Comparison of ENCODE assay signal across 22 cellular contexts in the genomic region with DNA sequence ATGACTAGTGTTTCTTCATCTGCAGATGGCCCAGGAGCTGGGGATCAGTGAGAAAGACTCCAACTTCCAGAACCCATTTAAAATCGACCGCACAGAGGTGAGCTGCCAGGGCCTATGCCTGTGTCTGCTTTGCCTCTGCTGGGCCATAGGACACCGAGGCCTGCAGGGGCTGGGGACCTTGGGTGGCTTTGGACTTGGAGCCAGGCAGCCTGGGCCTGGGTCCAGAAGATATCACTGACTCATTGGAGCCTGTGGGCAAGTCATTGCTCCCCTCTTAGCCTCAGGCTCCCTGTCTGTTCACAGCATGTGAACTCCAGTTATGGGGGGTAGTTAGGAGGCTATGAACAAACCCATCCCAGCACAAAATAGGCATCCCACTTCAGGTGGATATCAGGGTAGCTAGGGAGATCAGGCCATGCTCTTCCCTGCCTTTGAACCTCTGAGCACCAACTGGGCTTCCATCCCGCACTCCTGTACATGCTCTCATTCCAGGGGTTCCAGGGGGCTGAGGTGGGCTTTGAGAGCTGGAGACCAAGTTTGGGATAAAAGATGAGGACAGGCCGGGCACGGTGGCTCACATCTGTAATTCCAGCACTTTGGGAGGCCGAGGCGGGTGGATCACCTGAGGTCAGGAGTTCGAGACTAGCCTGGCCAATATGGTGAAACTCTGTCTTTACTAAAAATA. TPM values are rescaled to one million over a fixed set of nuclear protein-coding genes. Genes with fewer than 3 reads are reported as not detected.
DNase-seq lines count a peak whose midpoint lies in the region; ATAC-seq and TF ChIP-seq lines count a peak whose summit lies in the region.
"Had no signal": no experiment of that assay in that cellular context is flagged by ENCODE, and none has a peak within 500 bp of the region (broad histone marks: within the 10 kb centered on the region; RNA-seq: fewer than 3 reads in every experiment).

No MANE protein-coding gene starts in this region.

- H3K4me1 Mint-ChIP-seq in activated CD8-positive, alpha-beta T cell treated with anti-CD3 and anti-CD28 coated beads, Interleukin-2, amount 10 ng/mL, durations not matched to agents 7 days and 5 days (ENCODE audit: low read depth): no peaks in the 10 kb centered on the region
- H3K4me1 Mint-ChIP-seq in activated CD8-positive, alpha-beta T cell treated with anti-CD3 and anti-CD28 coated beads for 36 hours (ENCODE audit: low read depth): peaks cover 3% of the 10 kb centered on the region
- H3K4me1 Mint-ChIP-seq in T-helper 17 cell: peaks cover 3% of the 10 kb centered on the region
- no peaks in the 10 kb centered on the region for H3K4me1 Mint-ChIP-seq in chondrocyte (ENCODE audit: low read depth)
- H3K4me1 Mint-ChIP-seq: GM23338, H9 had no signal

- no peak for TF ChIP-seq CTCF in activated CD8-positive, alpha-beta T cell treated with anti-CD3 and anti-CD28 coated beads for 36 hours (IDR thresholded peaks at IDR 0.05)
- no peak for TF ChIP-seq CTCF in chondrocyte (IDR thresholded peaks at IDR 0.05)

- peak overlapping the region; percentile 15 for H3K27ac Mint-ChIP-seq in activated CD8-positive, alpha-beta T cell treated with anti-CD3 and anti-CD28 coated beads, Interleukin-2, amount 10 ng/mL, durations not matched to agents 7 days and 5 days
- no peak overlapping the region for H3K27ac Mint-ChIP-seq in activated CD8-positive, alpha-beta T cell treated with anti-CD3 and anti-CD28 coated beads for 36 hours
- peak overlapping the region; percentile 56 for H3K27ac Mint-ChIP-seq in T-helper 17 cell
- no peak overlapping the region for H3K27ac Mint-ChIP-seq in chondrocyte (ENCODE audit: unreplicated experiment)
- H3K27ac Mint-ChIP-seq: GM23338, HFFc6 had no signal

- no peaks in the 10 kb centered on the region for H3K9me3 Mint-ChIP-seq in activated CD8-positive, alpha-beta T cell treated with anti-CD3 and anti-CD28 coated beads, Interleukin-2, amount 10 ng/mL, durations not matched to agents 7 days and 5 days (ENCODE audit: insufficient read depth)
- H3K9me3 Mint-ChIP-seq in activated CD8-positive, alpha-beta T cell treated with anti-CD3 and anti-CD28 coated beads for 36 hours: no peaks in the 10 kb centered on the region
- no peaks in the 10 kb centered on the region for H3K9me3 Mint-ChIP-seq in chondrocyte (ENCODE audit: low read depth)
- H3K9me3 Mint-ChIP-seq: GM23338, H9, HFFc6 had no signal

- intact Hi-C loops in activated CD8-positive, alpha-beta T cell treated with anti-CD3 and anti-CD28 coated beads for 36 hours (cut with micrococcal nuclease): no loop called here

- CTCF ChIA-PET in activated CD8-positive, alpha-beta T cell treated with anti-CD3 and anti-CD28 coated beads, Interleukin-2, amount 10 ng/mL, durations not matched to agents 7 days and 5 days (lab: Charles Lee): interaction anchor here (1.3 to 1.6 kb wide), 2 partner anchors 117 to 127 kb away, joined by 3 to 5 read pairs; no protein-coding TSS in a partner anchor
- CTCF ChIA-PET in activated CD8-positive, alpha-beta T cell treated with anti-CD3 and anti-CD28 coated beads for 36 hours (lab: Charles Lee): interaction anchor here (1.3 to 1.7 kb wide), 2 partner anchors 67 to 112 kb away, joined by 4 read pairs; no protein-coding TSS in a partner anchor

- POLR2A ChIA-PET in activated CD8-positive, alpha-beta T cell treated with anti-CD3 and anti-CD28 coated beads, Interleukin-2, amount 10 ng/mL, durations not matched to agents 7 days and 5 days (lab: Charles Lee): no interaction called here
- POLR2A ChIA-PET in activated CD8-positive, alpha-beta T cell treated with anti-CD3 and anti-CD28 coated beads for 36 hours (lab: Charles Lee): interaction anchor here (0.9 to 1.7 kb wide), 5 partner anchors 9 to 147 kb away, joined by 3 to 5 read pairs (median 4); a partner anchor contains a TSS

- H3K27me3 Mint-ChIP-seq in activated CD8-positive, alpha-beta T cell treated with anti-CD3 and anti-CD28 coated beads, Interleukin-2, amount 10 ng/mL, durations not matched to agents 7 days and 5 days (ENCODE audit: low read depth): no peaks in the 10 kb centered on the region
- no peaks in the 10 kb centered on the region for H3K27me3 Mint-ChIP-seq in activated CD8-positive, alpha-beta T cell treated with anti-CD3 and anti-CD28 coated beads for 36 hours
- no peaks in the 10 kb centered on the region for H3K27me3 Mint-ChIP-seq in T-helper 17 cell
- no peaks in the 10 kb centered on the region for H3K27me3 Mint-ChIP-seq in chondrocyte (ENCODE audit: low read depth)

- H3K4me3 Mint-ChIP-seq in activated CD8-positive, alpha-beta T cell treated with anti-CD3 and anti-CD28 coated beads, Interleukin-2, amount 10 ng/mL, durations not matched to agents 7 days and 5 days: no peak overlapping the region
- H3K4me3 Mint-ChIP-seq in activated CD8-positive, alpha-beta T cell treated with anti-CD3 and anti-CD28 coated beads for 36 hours: no peak overlapping the region
- H3K4me3 Mint-ChIP-seq in T-helper 17 cell (no peak overlapping the region), chondrocyte (ENCODE audit: unreplicated experiment) (no peak overlapping the region)
- H3K4me3 Mint-ChIP-seq: GM23338, H9, HFFc6 had no signal

- ATAC-seq in activated CD8-positive, alpha-beta T cell treated with anti-CD3 and anti-CD28 coated beads, Interleukin-2, amount 10 ng/mL, durations not matched to agents 7 days and 5 days: no peak
- ATAC-seq in activated CD8-positive, alpha-beta T cell treated with anti-CD3 and anti-CD28 coated beads for 36 hours: no peak
- ATAC-seq in T-helper 17 cell: no peak
- ATAC-seq: GM23338 had no signal

- peaks cover 40% of the 10 kb centered on the region for H3K36me3 Mint-ChIP-seq in activated CD8-positive, alpha-beta T cell treated with anti-CD3 and anti-CD28 coated beads, Interleukin-2, amount 10 ng/mL, durations not matched to agents 7 days and 5 days (ENCODE audit: low read depth)
- peaks cover 11% of the 10 kb centered on the region for H3K36me3 Mint-ChIP-seq in activated CD8-positive, alpha-beta T cell treated with anti-CD3 and anti-CD28 coated beads for 36 hours (ENCODE audit: low read depth)
- peaks cover 5% of the 10 kb centered on the region for H3K36me3 Mint-ChIP-seq in T-helper 17 cell (ENCODE audit: low read depth)
- H3K36me3 Mint-ChIP-seq in chondrocyte (ENCODE audit: low read depth): peaks cover 6% of the 10 kb centered on the region

- DNase-seq in activated CD8-positive, alpha-beta T cell treated with anti-CD3 and anti-CD28 coated beads, Interleukin-2, amount 10 ng/mL, durations not matched to agents 7 days and 5 days: no peak
- DNase-seq in activated CD8-positive, alpha-beta T cell treated with anti-CD3 and anti-CD28 coated beads for 36 hours: no peak
- DNase-seq in T-helper 17 cell (no peak), chondrocyte (ENCODE audit: low spot score) (peak; percentile 53), RKO (ENCODE audit: low spot score) (no peak), NCI-H146 (lab: John Stamatoyannopoulos, UW) (no peak), foreskin melanocyte (no peak)
- DNase-seq: BE2C, Calu3, DMS153, DND-41, H9, HFFc6, IMR-90, KG1, MM.1S, NCI-H1694, NCI-H2029 treated with DMSO at 0.1 percent for 48 hours, NCI-H446 treated with DMSO at 0.1 percent for 48 hours, NCI-H526 treated with DMSO at 0.1 percent for 48 hours, SIG-M5 had no signal

- H3K9me3 ChIP-seq in T-helper 17 cell (ENCODE audit: control insufficient read depth, low read length, poor library complexity, severe bottlenecking): no peaks in the 10 kb centered on the region
- H3K9me3 ChIP-seq: BE2C had no signal

RNA-seq across cellular contexts. Expression of a gene that starts 13.4 kb away (rescaled TPM):
- total RNA-seq in activated CD8-positive, alpha-beta T cell treated with anti-CD3 and anti-CD28 coated beads, Interleukin-2, amount 10 ng/mL, durations not matched to agents 7 days and 5 days: 10 to 100 TPM; 20.3 to 20.9 TPM
- 10 to 100 TPM; 15.2 to 15.9 TPM for total RNA-seq in activated CD8-positive, alpha-beta T cell treated with anti-CD3 and anti-CD28 coated beads for 36 hours
- total RNA-seq in T-helper 17 cell (10 to 100 TPM; 13.7 to 14.2 TPM), chondrocyte (6.6 to 10.1 TPM (median 7.0 TPM) in 3 replicates)

RNA-seq across cellular contexts. Expression of a gene that starts 19.0 kb away (rescaled TPM):
- total RNA-seq in activated CD8-positive, alpha-beta T cell treated with anti-CD3 and anti-CD28 coated beads, Interleukin-2, amount 10 ng/mL, durations not matched to agents 7 days and 5 days: 10 to 100 TPM; 93.0 to 93.7 TPM
- 10 to 100 TPM; 87.1 to 92.9 TPM for total RNA-seq in activated CD8-positive, alpha-beta T cell treated with anti-CD3 and anti-CD28 coated beads for 36 hours
- total RNA-seq in T-helper 17 cell (100 to 1,000 TPM; 102 to 106 TPM), chondrocyte (91.3 to 106 TPM (median 100 TPM) in 3 replicates)

Comparison
In these comparisons a context has a peak if more than half of its experiments do, and no peak if none do; other contexts are left out.
1. H3K27ac Mint-ChIP-seq: peak in activated CD8-positive, alpha-beta T cell treated with anti-CD3 and anti-CD28 coated beads, Interleukin-2, amount 10 ng/mL, durations not matched to agents 7 days and 5 days (single experiment) and T-helper 17 cell (single experiment); none in activated CD8-positive, alpha-beta T cell treated with anti-CD3 and anti-CD28 coated beads for 36 hours (single experiment) and chondrocyte (single experiment).